ENCODE assay signal across 9 cellular contexts in the genomic region with DNA sequence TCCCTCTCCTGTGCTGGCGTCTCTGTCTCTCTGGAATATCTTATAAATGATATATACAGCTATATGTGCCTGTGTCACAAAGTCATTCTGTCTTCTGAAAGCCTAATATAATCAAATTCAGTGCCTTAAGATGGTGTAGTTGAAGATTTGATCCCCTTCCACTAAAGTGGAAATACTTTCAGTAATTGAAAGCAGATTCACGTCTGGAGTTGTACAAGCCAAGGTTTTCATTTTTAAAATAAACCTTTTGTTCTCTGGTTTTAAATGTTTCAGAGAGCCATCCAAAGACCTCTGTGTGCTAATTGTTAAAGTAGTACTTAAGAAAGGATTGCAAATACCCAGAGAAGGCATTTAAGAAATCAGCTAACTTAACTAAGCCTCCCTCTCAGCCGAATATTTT.
DNase-seq lines count a peak whose midpoint lies in the region; ATAC-seq and TF ChIP-seq lines count a peak whose summit lies in the region.
"Had no signal": no experiment of that assay in that cellular context is flagged by ENCODE, and none has a peak within 500 bp of the region (broad histone marks: within the 10 kb centered on the region; RNA-seq: fewer than 3 reads in every experiment).

No MANE protein-coding gene starts in this region.

- DNase-seq in Caco-2: no peak
- DNase-seq in RWPE2 (ENCODE audit: low spot score): no peak
- peak; percentile 34 for DNase-seq in fibroblast of gingiva (ENCODE audit: low read depth)
- DNase-seq in prostate gland (ENCODE audit: low spot score): no peak
- DNase-seq in GF-D8 (lab: John Stamatoyannopoulos, UW): no peak
- DNase-seq in MV-4-11 (lab: John Stamatoyannopoulos, UW): no peak
- no peak for DNase-seq in GM13976 (ENCODE audit: low spot score)
- DNase-seq: NCI-H446 had no signal

- no peaks in the 10 kb centered on the region for H3K27me3 Mint-ChIP-seq in Caco-2 (ENCODE audit: insufficient read depth, unreplicated experiment)

- H3K4me3 ChIP-seq in Caco-2 (ENCODE audit: low read depth, low read length) (peak overlapping the region; percentile 90), RWPE2 (ENCODE audit: severe bottlenecking) (peak overlapping the region; percentile 58), prostate gland (peak overlapping the region; percentile 64 to 69)

- H3K27me3 ChIP-seq in Caco-2 (replicated peaks; ENCODE audit: control insufficient read depth, insufficient read depth, low read length) (no peaks in the 10 kb centered on the region), RWPE2 (ENCODE audit: insufficient read depth, poor library complexity, severe bottlenecking) (peaks cover 44% of the 10 kb centered on the region), prostate gland (replicated peaks; ENCODE audit: insufficient read depth) (no peaks in the 10 kb centered on the region)

- H3K9me3 Mint-ChIP-seq in Caco-2 (ENCODE audit: unreplicated experiment): no peaks in the 10 kb centered on the region

- peaks cover 3% of the 10 kb centered on the region; the same call in 1 of the 2 replicates for H3K4me1 ChIP-seq in Caco-2
- H3K4me1 ChIP-seq in RWPE2 (ENCODE audit: insufficient read depth, poor library complexity, severe bottlenecking): no peaks in the 10 kb centered on the region
- peaks cover 3% of the 10 kb centered on the region for H3K4me1 ChIP-seq in prostate gland (replicated peaks)

- BruUV-seq in Caco-2 (replicated peaks; lab: Mats Ljungman, UMichigan): no TSS peak

- no peak for ATAC-seq in RWPE2 (ENCODE audit: low read depth)
- ATAC-seq in GM21381 (IDR thresholded peaks at IDR 0.05; ENCODE audit: unreplicated experiment): no peak

- H3K36me3 Mint-ChIP-seq in Caco-2 (ENCODE audit: insufficient read depth, unreplicated experiment): peaks cover 20% of the 10 kb centered on the region

- H3K9me3 ChIP-seq in Caco-2: no peaks in the 10 kb centered on the region
- H3K9me3 ChIP-seq in RWPE2 (ENCODE audit: severe bottlenecking): no peaks in the 10 kb centered on the region
- H3K9me3 ChIP-seq in prostate gland: no peaks in the 10 kb centered on the region

- CTCF ChIA-PET in Caco-2 (lab: Charles Lee): no interaction called here

- TF ChIP-seq CTCF in Caco-2 (IDR thresholded peaks at IDR 0.05; ENCODE audit: insufficient read depth in 1 of 2, low read depth in 1 of 2, low read length in 1 of 2, severe bottlenecking in 1 of 2, unreplicated experiment in 1 of 2) (no peak), RWPE2 (IDR thresholded peaks at IDR 0.05; ENCODE audit: poor library complexity, severe bottlenecking) (no peak), prostate gland (IDR thresholded peaks at IDR 0.05) (no peak), GM13976 (IDR thresholded peaks at IDR 0.05; ENCODE audit: borderline replicate concordance, control extremely low read depth, extremely low read depth, insufficient read depth, missing control alignments) (no peak)

- peak overlapping the region; percentile 81 for H3K4me3 Mint-ChIP-seq in Caco-2 (ENCODE audit: unreplicated experiment)

- H3K4me1 Mint-ChIP-seq in Caco-2 (ENCODE audit: low read depth, unreplicated experiment): peaks cover 27% of the 10 kb centered on the region

- no peak for TF ChIP-seq POLR2A in prostate gland (IDR thresholded peaks at IDR 0.05)

- H3K27ac Mint-ChIP-seq in Caco-2 (ENCODE audit: unreplicated experiment): peak overlapping the region; percentile 83

- intact Hi-C loops in Caco-2 (cut with micrococcal nuclease; ENCODE audit: unreplicated experiment) (loop anchor here (2.0 to 5.0 kb wide), 2 partner anchors 103 to 209 kb away; no protein-coding TSS in a partner anchor), prostate gland (cut with DNase I) (loop anchor here (5.0 kb wide), 2 partner anchors 203 to 308 kb away; no protein-coding TSS in a partner anchor)

- H3K36me3 ChIP-seq in Caco-2 (ENCODE audit: control insufficient read depth, insufficient read depth, low read length) (no peaks in the 10 kb centered on the region), RWPE2 (ENCODE audit: low read depth) (no peaks in the 10 kb centered on the region), prostate gland (no peaks in the 10 kb centered on the region)

- in situ Hi-C loops in GM13976 (cut with MboI; ENCODE audit: low sequenced_read_pairs, unreplicated experiment): no loop called here

- H3K27ac ChIP-seq in RWPE2 (ENCODE audit: poor library complexity, severe bottlenecking) (no peak overlapping the region), prostate gland (peak overlapping the region; percentile 76)

- 19% methylated on average over 3 of the region's 3 CpGs for WGBS in prostate gland

- POLR2A ChIA-PET in Caco-2 (lab: Charles Lee): no interaction called here
